Comparison of ENCODE assay signal across 14 cellular contexts in the genomic region with DNA sequence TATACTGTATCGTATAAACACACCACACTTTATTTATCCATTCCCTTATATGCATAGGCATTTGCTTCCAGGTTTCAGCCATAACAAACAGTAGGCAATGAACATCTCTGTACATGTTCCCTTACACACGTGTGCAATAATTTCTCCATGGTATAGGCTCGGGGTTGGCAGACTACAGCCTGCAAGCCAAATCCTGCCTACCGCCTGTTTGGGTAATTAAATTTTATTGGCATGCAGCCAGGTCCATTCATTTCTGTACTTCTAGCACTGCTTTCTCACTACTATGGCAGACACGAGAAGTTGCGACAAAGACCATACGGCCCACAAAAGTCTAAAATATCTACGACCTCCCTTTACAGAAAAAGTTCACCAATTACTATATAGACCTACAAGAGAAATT.
DNase-seq lines count a peak whose midpoint lies in the region; ATAC-seq lines count a peak whose summit lies in the region.
"Had no signal": no experiment of that assay in that cellular context is flagged by ENCODE, and none has a peak within 500 bp of the region (broad histone marks: within the 10 kb centered on the region; RNA-seq: fewer than 3 reads in every experiment).

No MANE protein-coding gene starts in this region.

- no peak for ATAC-seq in GM19455 (IDR thresholded peaks at IDR 0.05; ENCODE audit: unreplicated experiment)
- ATAC-seq in HG03439 (IDR thresholded peaks at IDR 0.05; ENCODE audit: unreplicated experiment) = no peak
- ATAC-seq: naive thymus-derived CD4-positive, alpha-beta T cell had no signal

- DNase-seq in DMS 273 (lab: John Stamatoyannopoulos, UW; ENCODE audit: unreplicated experiment) (peak; percentile 80), NCI-H1105 treated with DMSO at 0.1 percent for 48 hours (lab: John Stamatoyannopoulos, UW) (peak; percentile 81), NCI-H748 treated with DMSO at 0.1 percent for 48 hours (lab: John Stamatoyannopoulos, UW) (peak; percentile 25), left kidney (ENCODE audit: low read depth, low spot score) (peak; percentile 66), AML-193 (lab: John Stamatoyannopoulos, UW) (no peak), activated gamma-delta T cell treated with Interleukin-2 at 50 U/mL for 16 hours (no peak)
- DNase-seq: activated naive CD4-positive, alpha-beta T cell treated with Interleukin-2 at 50 U/mL for 16 hours; anterior cingulate cortex; HFFc6; naive thymus-derived CD4-positive, alpha-beta T cell; NCI-H187 treated with DMSO at 0.1 percent for 48 hours; stimulated activated CD4-positive, alpha-beta T cell treated with anti-CD3 and anti-CD28 coated beads, Interleukin-2, amount 100 ng/mL, for 48 hours had no signal

Comparison
In these comparisons a context has a peak if more than half of its experiments do, and no peak if none do; other contexts are left out.
1. DNase-seq: peak in DMS 273 (single experiment), NCI-H1105 treated with DMSO at 0.1 percent for 48 hours (single experiment), NCI-H748 treated with DMSO at 0.1 percent for 48 hours (single experiment) and left kidney (single experiment); none in AML-193 (0 of 2) and activated gamma-delta T cell treated with Interleukin-2 at 50 U/mL for 16 hours (single experiment).